ENCODE assay signal across 6 cellular contexts in genomic region chr6:8275667-8276066, GRCh38.
"Had no signal": no experiment of that assay in that cellular context is flagged by ENCODE, and none has a peak within 500 bp of the region (broad histone marks: within the 10 kb centered on the region; RNA-seq: fewer than 3 reads in every experiment).

No MANE protein-coding gene starts in this region.

- H3K27ac ChIP-seq: HL-60 had no signal

- DNase-seq: H7, HCEC 1CT, KG1 had no signal

- H3K36me3 Mint-ChIP-seq: IgD-negative memory B cell had no signal

- H3K4me1 Mint-ChIP-seq: IgD-negative memory B cell had no signal

- H3K27ac Mint-ChIP-seq: GM23338 had no signal

- ATAC-seq: GM23338 had no signal

- H2AFZ ChIP-seq: GM23338 had no signal

- H3K4me3 Mint-ChIP-seq: GM23338 had no signal

- H3K4me3 ChIP-seq: GM23338 had no signal

- H3K9me3 Mint-ChIP-seq: GM23338, IgD-negative memory B cell had no signal

- H3K4me2 ChIP-seq: GM23338 had no signal
